In the genomic region with DNA sequence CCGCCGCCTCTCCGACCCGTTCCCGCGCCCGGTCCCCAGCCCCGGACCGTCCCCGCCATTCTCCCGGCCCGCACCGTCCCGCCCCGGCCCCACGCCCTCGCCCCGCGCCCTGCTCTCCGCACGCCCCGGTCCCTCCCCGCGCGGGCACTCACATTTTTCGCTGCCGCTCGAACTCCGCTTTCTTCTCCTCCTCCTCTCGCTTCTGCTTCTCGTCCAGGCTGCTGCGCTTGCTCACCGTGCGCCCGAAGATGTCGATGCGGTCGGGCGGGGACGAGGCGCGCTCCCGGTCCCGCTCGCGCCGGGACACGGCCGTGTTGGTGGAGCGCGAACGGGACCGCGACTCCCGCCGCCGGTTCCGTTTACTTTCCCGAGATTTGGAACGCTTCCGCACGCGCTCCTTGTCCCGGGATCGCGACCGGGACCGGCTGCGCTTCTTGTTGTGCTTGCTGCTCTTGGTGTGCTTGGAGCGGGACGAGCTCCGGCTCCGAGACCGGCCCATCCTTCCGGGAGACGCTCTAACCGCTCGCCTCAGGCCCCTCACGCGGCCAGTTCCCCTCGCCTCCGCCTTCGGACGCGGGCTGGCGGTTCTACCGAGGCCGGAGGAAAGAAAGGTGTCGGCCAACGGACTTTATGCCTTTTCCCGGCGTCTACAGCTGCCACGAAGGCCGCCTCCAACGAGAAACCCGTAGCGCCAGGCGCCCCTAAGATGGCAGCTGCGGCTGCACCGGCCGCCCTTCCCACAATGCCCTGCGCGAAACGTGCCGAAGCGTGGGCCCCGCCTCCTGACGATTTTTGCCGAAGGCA, we compare ENCODE assay signal across 8 cellular contexts. TPM values are rescaled to one million over a fixed set of nuclear protein-coding genes. Genes with fewer than 3 reads are reported as not detected.
A peak's percentile ranks its signal among the peaks of the same experiment; 100 is the strongest.
DNase-seq lines count a peak whose midpoint lies in the region; ATAC-seq and TF ChIP-seq lines count a peak whose summit lies in the region.

A gene with protein sequence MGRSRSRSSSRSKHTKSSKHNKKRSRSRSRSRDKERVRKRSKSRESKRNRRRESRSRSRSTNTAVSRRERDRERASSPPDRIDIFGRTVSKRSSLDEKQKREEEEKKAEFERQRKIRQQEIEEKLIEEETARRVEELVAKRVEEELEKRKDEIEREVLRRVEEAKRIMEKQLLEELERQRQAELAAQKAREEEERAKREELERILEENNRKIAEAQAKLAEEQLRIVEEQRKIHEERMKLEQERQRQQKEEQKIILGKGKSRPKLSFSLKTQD (minus strand): TSS at position 717 of the 804 bp plus-strand sequence. CDS start 218 bp downstream, at position 499.

- peak within 1 kb of the TSS; percentile 99 for H3K27ac ChIP-seq in HUES6 (ENCODE audit: low read depth, low read length)
- H3K27ac ChIP-seq in Peyer's patch = peak within 1 kb of the TSS; percentile 90 to 98 (median 96)

- peak within 1 kb of the TSS; percentile 99 for H3K4me3 Mint-ChIP-seq in activated T-helper 1 cell treated with anti-CD3 and anti-CD28 coated beads, Interleukin-12 subunit alpha, Interleukin-12 subunit beta, Interleukin-2, Interleukin-4 antibody, amounts not matched to agents 30 ng/mL and 10 ng/mL and 1 ng/mL, durations not matched to agents 14 hours and 24 hours and 36 hours
- peak within 1 kb of the TSS; percentile 87 to 100 (median 97) for H3K4me3 Mint-ChIP-seq in naive thymus-derived CD8-positive, alpha-beta T cell

- peaks cover 15% of the 10 kb centered on the region for H3K36me3 Mint-ChIP-seq in activated T-helper 1 cell treated with anti-CD3 and anti-CD28 coated beads, Interleukin-12 subunit alpha, Interleukin-12 subunit beta, Interleukin-2, Interleukin-4 antibody, amounts not matched to agents 30 ng/mL and 10 ng/mL and 1 ng/mL, durations not matched to agents 14 hours and 24 hours and 36 hours (ENCODE audit: low read depth)
- H3K36me3 Mint-ChIP-seq in naive thymus-derived CD8-positive, alpha-beta T cell = peaks cover 0 to 6% (median 0%) of the 10 kb centered on the region in 3 donors

- DNase-seq in DMS 273 treated with DMSO at 0.1 percent for 48 hours (lab: John Stamatoyannopoulos, UW) = peak; percentile 50
- DNase-seq in Peyer's patch = peak; percentile 87 to 98 (median 97)
- DNase-seq in activated T-helper 1 cell treated with anti-CD3 and anti-CD28 coated beads, Interleukin-12 subunit alpha, Interleukin-12 subunit beta, Interleukin-2, Interleukin-4 antibody, amounts not matched to agents 30 ng/mL and 10 ng/mL and 1 ng/mL, durations not matched to agents 14 hours and 24 hours and 36 hours (ENCODE audit: low spot score) = peak; percentile 94
- DNase-seq in fibroblast of gingiva (ENCODE audit: low read depth) = peak; percentile 90
- DNase-seq in naive thymus-derived CD8-positive, alpha-beta T cell = peak; percentile 90 to 98 (median 96)
- peak; percentile 92 for DNase-seq in stimulated activated naive CD4-positive, alpha-beta T cell treated with Interleukin-2 at 50 U/mL for 16 hours (lab: John Stamatoyannopoulos, UW)

- H3K36me3 ChIP-seq in HUES6 (ENCODE audit: control insufficient read depth, insufficient read depth, low read length) (no peaks in the 10 kb centered on the region), Peyer's patch (no peaks in the 10 kb centered on the region)

- POLR2A ChIA-PET in naive thymus-derived CD8-positive, alpha-beta T cell (lab: Charles Lee) = interaction anchor here (0.7 to 6.1 kb wide), 5 partner anchors 9 to 1428 kb away, joined by 3 to 53 read pairs (median 3); a partner anchor contains a TSS

- H3K9ac ChIP-seq in HUES6 (ENCODE audit: low read length) = peak within 1 kb of the TSS; percentile 98

- no peaks in the 10 kb centered on the region for H3K9me3 Mint-ChIP-seq in activated T-helper 1 cell treated with anti-CD3 and anti-CD28 coated beads, Interleukin-12 subunit alpha, Interleukin-12 subunit beta, Interleukin-2, Interleukin-4 antibody, amounts not matched to agents 30 ng/mL and 10 ng/mL and 1 ng/mL, durations not matched to agents 14 hours and 24 hours and 36 hours
- H3K9me3 Mint-ChIP-seq in naive thymus-derived CD8-positive, alpha-beta T cell = no peaks in the 10 kb centered on the region

- H3K4me1 Mint-ChIP-seq in activated T-helper 1 cell treated with anti-CD3 and anti-CD28 coated beads, Interleukin-12 subunit alpha, Interleukin-12 subunit beta, Interleukin-2, Interleukin-4 antibody, amounts not matched to agents 30 ng/mL and 10 ng/mL and 1 ng/mL, durations not matched to agents 14 hours and 24 hours and 36 hours (ENCODE audit: low read depth) = peaks cover 44% of the 10 kb centered on the region
- H3K4me1 Mint-ChIP-seq in naive thymus-derived CD8-positive, alpha-beta T cell = peaks cover 35 to 69% (median 61%) of the 10 kb centered on the region in 4 donors

- H3K9me3 ChIP-seq in HUES6 (ENCODE audit: control insufficient read depth, insufficient read depth, low read depth, low read length) (no peaks in the 10 kb centered on the region), Peyer's patch (no peaks in the 10 kb centered on the region)

- ATAC-seq in GM21447 (IDR thresholded peaks at IDR 0.05; ENCODE audit: unreplicated experiment) = peak; percentile 57
- ATAC-seq in naive thymus-derived CD8-positive, alpha-beta T cell = peak; percentile 84 to 91

- intact Hi-C loops in activated T-helper 1 cell treated with anti-CD3 and anti-CD28 coated beads, Interleukin-12 subunit alpha, Interleukin-12 subunit beta, Interleukin-2, Interleukin-4 antibody, amounts not matched to agents 30 ng/mL and 10 ng/mL and 1 ng/mL, durations not matched to agents 14 hours and 24 hours and 36 hours (cut with micrococcal nuclease) = loop anchor here (1.0 to 10.0 kb wide), 5 partner anchors 7 to 1433 kb away; a partner anchor contains a TSS

- peak within 1 kb of the TSS; percentile 98 for H3K27ac Mint-ChIP-seq in activated T-helper 1 cell treated with anti-CD3 and anti-CD28 coated beads, Interleukin-12 subunit alpha, Interleukin-12 subunit beta, Interleukin-2, Interleukin-4 antibody, amounts not matched to agents 30 ng/mL and 10 ng/mL and 1 ng/mL, durations not matched to agents 14 hours and 24 hours and 36 hours
- peak within 1 kb of the TSS; percentile 90 to 98 (median 96) for H3K27ac Mint-ChIP-seq in naive thymus-derived CD8-positive, alpha-beta T cell

- H3K27me3 ChIP-seq in HUES6 (ENCODE audit: control insufficient read depth, insufficient read depth, low read length) = no peaks in the 10 kb centered on the region
- H3K27me3 ChIP-seq in Peyer's patch = no peaks in the 10 kb centered on the region

- no peak for TF ChIP-seq CTCF in Peyer's patch (IDR thresholded peaks at IDR 0.05)

- peaks cover 43% of the 10 kb centered on the region for H3K4me1 ChIP-seq in HUES6 (ENCODE audit: control insufficient read depth, insufficient read depth, low read length)
- peaks cover 0 to 39% (median 15%) of the 10 kb centered on the region in 4 donors for H3K4me1 ChIP-seq in Peyer's patch

- H3K4me3 ChIP-seq in HUES6 (ENCODE audit: low read depth, low read length) = peak within 1 kb of the TSS; percentile 82
- H3K4me3 ChIP-seq in Peyer's patch = peak within 1 kb of the TSS; percentile 68 to 80 (median 71)

- TF ChIP-seq POLR2A in Peyer's patch (IDR thresholded peaks at IDR 0.05) = peak; percentile 96 to 97

- peaks cover 2% of the 10 kb centered on the region for H3K27me3 Mint-ChIP-seq in activated T-helper 1 cell treated with anti-CD3 and anti-CD28 coated beads, Interleukin-12 subunit alpha, Interleukin-12 subunit beta, Interleukin-2, Interleukin-4 antibody, amounts not matched to agents 30 ng/mL and 10 ng/mL and 1 ng/mL, durations not matched to agents 14 hours and 24 hours and 36 hours (ENCODE audit: insufficient read depth)
- no peaks in the 10 kb centered on the region for H3K27me3 Mint-ChIP-seq in naive thymus-derived CD8-positive, alpha-beta T cell

RNA-seq across cellular contexts. Expression of the gene that starts here (rescaled TPM):
- 100 to 1,000 TPM in 3 of 4 donors, 10 to 100 TPM in 1; 95.4 to 233 (median 126) TPM for total RNA-seq in Peyer's patch
- 89.8 and 91.5 TPM in 2 replicates for total RNA-seq in activated T-helper 1 cell treated with anti-CD3 and anti-CD28 coated beads, Interleukin-12 subunit alpha, Interleukin-12 subunit beta, Interleukin-2, Interleukin-4 antibody, amounts not matched to agents 30 ng/mL and 10 ng/mL and 1 ng/mL, durations not matched to agents 14 hours and 24 hours and 36 hours
- total RNA-seq in naive thymus-derived CD8-positive, alpha-beta T cell = 100 to 1,000 TPM; 281 to 294 TPM
- 10 to 100 TPM; 37.0 to 46.3 (median 40.3) TPM for polyA plus RNA-seq in naive thymus-derived CD8-positive, alpha-beta T cell

Comparison
In these comparisons a context has a peak if more than half of its experiments do, and no peak if none do; other contexts are left out.
1. Peak in every context shown above with its lines: DNase-seq, ATAC-seq, H3K4me3 ChIP-seq and H3K27ac ChIP-seq.